Comparison of ENCODE assay signal across 8 cellular contexts in the genomic region with DNA sequence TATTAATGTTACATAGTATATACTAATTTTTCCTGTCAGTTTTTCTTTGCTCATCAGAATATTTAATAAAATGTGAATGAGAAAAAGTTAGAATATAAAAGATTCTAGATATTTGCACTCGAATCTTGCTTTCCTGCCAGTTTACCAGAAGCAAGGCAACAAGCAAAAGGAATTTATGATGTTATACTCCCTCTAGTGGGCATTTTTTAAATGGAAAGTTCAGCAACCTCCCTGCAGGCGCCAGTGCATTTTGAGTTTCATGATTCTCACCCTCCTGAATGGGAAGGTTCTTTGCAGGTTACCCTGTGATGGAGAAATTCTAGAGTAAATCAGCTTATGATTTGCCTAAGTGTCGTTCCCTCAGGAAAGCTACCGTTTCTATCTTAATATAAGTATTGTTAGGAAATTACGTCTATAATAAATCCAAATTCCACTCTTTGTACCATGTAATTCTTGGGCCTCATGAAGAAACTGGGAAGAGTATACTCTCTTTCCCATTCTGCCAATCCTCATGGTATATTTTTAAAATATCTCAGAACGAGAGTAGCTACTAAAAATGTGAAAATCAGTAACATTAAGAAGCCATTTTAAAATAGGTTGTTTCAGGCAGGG.
A peak's percentile ranks its signal among the peaks of the same experiment; 100 is the strongest.
DNase-seq lines count a peak whose midpoint lies in the region; ATAC-seq and TF ChIP-seq lines count a peak whose summit lies in the region.

No MANE protein-coding gene starts in this region.

- H3K4me1 ChIP-seq in BE2C (no peaks in the 10 kb centered on the region), prostate gland (replicated peaks) (no peaks in the 10 kb centered on the region)

- DNase-seq in BE2C (peak; percentile 19), NCI-H146 treated with DMSO at 0.1 percent for 48 hours (lab: John Stamatoyannopoulos, UW; ENCODE audit: unreplicated experiment) (peak; percentile 57), SW480 (ENCODE audit: low spot score) (peak; percentile 72), foreskin fibroblast (peak; percentile 34 to 77), prostate gland (ENCODE audit: low spot score) (no peak), ecto neural progenitor cell (ENCODE audit: low spot score) (no peak)

- H3K27ac ChIP-seq in prostate gland = no peak overlapping the region

- intact Hi-C loops in prostate gland (cut with DNase I) = loop anchor here (5.0 kb wide), 1 partner anchor 764 kb away; no protein-coding TSS in a partner anchor

- H3K4me3 ChIP-seq in BE2C (ENCODE audit: low read depth, low read length) (no peak overlapping the region), foreskin fibroblast (ENCODE audit: low read depth in 1 of 2, low read length in 2 of 2) (no peak overlapping the region), prostate gland (no peak overlapping the region)

- WGBS in prostate gland = 23% methylated on average over 6 of the region's 6 CpGs

- ATAC-seq in GM18517 (IDR thresholded peaks at IDR 0.05; ENCODE audit: unreplicated experiment) = peak; percentile 96
- ATAC-seq in HG02981 (IDR thresholded peaks at IDR 0.05; ENCODE audit: unreplicated experiment) = peak; percentile 84

- peak; percentile 78 for TF ChIP-seq CTCF in BE2C (IDR thresholded peaks at IDR 0.05; ENCODE audit: low read depth, low read length)
- TF ChIP-seq CTCF in foreskin fibroblast (IDR thresholded peaks at IDR 0.05; ENCODE audit: low read depth, low read length) = peak; percentile 59
- peak; percentile 44 to 83 (median 78) for TF ChIP-seq CTCF in prostate gland (IDR thresholded peaks at IDR 0.05)

- TF ChIP-seq POLR2A in prostate gland (IDR thresholded peaks at IDR 0.05) = no peak

- H3K36me3 ChIP-seq in BE2C (no peaks in the 10 kb centered on the region), prostate gland (no peaks in the 10 kb centered on the region)

- no peaks in the 10 kb centered on the region for H3K9me3 ChIP-seq in BE2C
- H3K9me3 ChIP-seq in prostate gland = no peaks in the 10 kb centered on the region

- H3K27me3 ChIP-seq in BE2C (peaks cover 11% of the 10 kb centered on the region), prostate gland (replicated peaks; ENCODE audit: insufficient read depth) (no peaks in the 10 kb centered on the region)

Comparison
In these comparisons a context has a peak if more than half of its experiments do, and no peak if none do; other contexts are left out.
1. DNase-seq: peak in BE2C (single experiment), NCI-H146 treated with DMSO at 0.1 percent for 48 hours (single experiment), SW480 (single experiment) and foreskin fibroblast (2 of 2); none in prostate gland (single experiment) and ecto neural progenitor cell (single experiment).
2. Peak in every context shown above with its lines, with median percentiles within 50 percentile points of each other: CTCF ChIP-seq.